10 cellular contexts compared by ENCODE assay signal in genomic region chr1:215631489-215631888, GRCh38.
A peak's percentile ranks its signal among the peaks of the same experiment; 100 is the strongest.
DNase-seq lines count a peak whose midpoint lies in the region; ATAC-seq and TF ChIP-seq lines count a peak whose summit lies in the region.
"Had no signal": no experiment of that assay in that cellular context is flagged by ENCODE, and none has a peak within 500 bp of the region (broad histone marks: within the 10 kb centered on the region; RNA-seq: fewer than 3 reads in every experiment).

No MANE protein-coding gene starts in this region.

- no peak overlapping the region for H4K8ac ChIP-seq in trophoblast cell (ENCODE audit: low read depth, low read length)

- peaks cover 2% of the 10 kb centered on the region for H3K4me1 Mint-ChIP-seq in neural progenitor cell

- no peak overlapping the region for H3K27ac ChIP-seq in neural progenitor cell
- H3K27ac ChIP-seq in prostate gland, result no peak overlapping the region
- no peak overlapping the region for H3K27ac ChIP-seq in trophoblast cell (ENCODE audit: low read depth, low read length)
- H3K27ac ChIP-seq: tibial nerve had no signal

- no peaks in the 10 kb centered on the region for H3K27me3 Mint-ChIP-seq in neural progenitor cell (ENCODE audit: insufficient read depth, low read depth)

- H3K4me2 ChIP-seq in neural progenitor cell (no peak overlapping the region), trophoblast cell (ENCODE audit: low read length) (no peak overlapping the region)

- TF ChIP-seq CTCF in HFF-Myc (IDR thresholded peaks at IDR 0.05; ENCODE audit: low read depth, low read length, missing control alignments) (no peak), astrocyte of the spinal cord (IDR thresholded peaks at IDR 0.05; ENCODE audit: low read depth, low read length) (no peak), neural progenitor cell (IDR thresholded peaks at IDR 0.05) (no peak), prostate gland (IDR thresholded peaks at IDR 0.05) (no peak)

- no peak overlapping the region for H2BK120ac ChIP-seq in trophoblast cell (ENCODE audit: insufficient read depth, low read length, poor library complexity)

- H3K27ac Mint-ChIP-seq in neural progenitor cell, result no peak overlapping the region

- TF ChIP-seq POLR2A in prostate gland (IDR thresholded peaks at IDR 0.05), result no peak

- no peak overlapping the region for H3K4me3 Mint-ChIP-seq in neural progenitor cell

- H2BK12ac ChIP-seq in trophoblast cell (ENCODE audit: low read length), result no peak overlapping the region

- no peaks in the 10 kb centered on the region for H3K9me3 Mint-ChIP-seq in neural progenitor cell

- H3K79me2 ChIP-seq in neural progenitor cell (ENCODE audit: low read depth) (no peaks in the 10 kb centered on the region), trophoblast cell (ENCODE audit: control insufficient read depth, insufficient read depth, low read length, poor library complexity) (no peaks in the 10 kb centered on the region)

- no peak overlapping the region for H2BK5ac ChIP-seq in trophoblast cell (ENCODE audit: low read depth, low read length, poor library complexity)

- H2AFZ ChIP-seq in neural progenitor cell (replicated peaks) (no peak overlapping the region), trophoblast cell (ENCODE audit: insufficient read depth, low read length, poor library complexity) (no peak overlapping the region)

- H3K36me3 Mint-ChIP-seq in neural progenitor cell, result no peaks in the 10 kb centered on the region

- H4K91ac ChIP-seq in trophoblast cell (ENCODE audit: low read depth, low read length), result no peak overlapping the region

- in situ Hi-C loops in astrocyte of the spinal cord (cut with HindIII; ENCODE audit: low sequenced_read_pairs), result no loop called here

- no peak overlapping the region for H4K12ac ChIP-seq in trophoblast cell (ENCODE audit: low read depth, low read length)

- no peaks in the 10 kb centered on the region for H3K9me3 ChIP-seq in neural progenitor cell (ENCODE audit: low read depth)
- no peaks in the 10 kb centered on the region for H3K9me3 ChIP-seq in prostate gland
- no peaks in the 10 kb centered on the region for H3K9me3 ChIP-seq in trophoblast cell (ENCODE audit: insufficient read depth, low read depth, low read length)
- H3K9me3 ChIP-seq: tibial nerve had no signal

- DNase-seq in HFF-Myc (ENCODE audit: extremely low read depth, low read depth) (peak; percentile 10), NCI-H2196 treated with DMSO at 0.1 percent for 48 hours (lab: John Stamatoyannopoulos, UW; ENCODE audit: unreplicated experiment) (peak; percentile 54), astrocyte of the spinal cord (ENCODE audit: low read depth, low spot score) (peak; percentile 51), neural progenitor cell (ENCODE audit: low spot score) (peak; percentile 12), prostate gland (ENCODE audit: low spot score) (no peak), NCI-H2029 (lab: John Stamatoyannopoulos, UW) (no peak), trophoblast cell (no peak)
- DNase-seq: effector CD8-positive, alpha-beta T cell had no signal

- no peaks in the 10 kb centered on the region for H3K79me1 ChIP-seq in trophoblast cell (ENCODE audit: low read length)

- no peaks in the 10 kb centered on the region for H3K27me3 ChIP-seq in neural progenitor cell
- H3K27me3 ChIP-seq in prostate gland (replicated peaks; ENCODE audit: insufficient read depth), result no peaks in the 10 kb centered on the region
- H3K27me3 ChIP-seq in trophoblast cell (ENCODE audit: insufficient read depth, low read length), result no peaks in the 10 kb centered on the region
- H3K27me3 ChIP-seq: tibial nerve had no signal

- no peak overlapping the region for H2AK5ac ChIP-seq in trophoblast cell (ENCODE audit: low read length)

- intact Hi-C loops in prostate gland (cut with DNase I), result loop anchor here (10.0 kb wide), 1 partner anchor 67 kb away; the partner anchor contains the start of gene KCTD3

- H3K4me3 ChIP-seq in HFF-Myc (replicated peaks; ENCODE audit: low read depth, low read length) (no peak overlapping the region), astrocyte of the spinal cord (ENCODE audit: low read depth, low read length) (no peak overlapping the region), neural progenitor cell (no peak overlapping the region), prostate gland (no peak overlapping the region), trophoblast cell (ENCODE audit: low read depth, low read length) (no peak overlapping the region)
- H3K4me3 ChIP-seq: tibial nerve had no signal

- H3K23ac ChIP-seq in trophoblast cell (ENCODE audit: low read length), result no peak overlapping the region

- H3K9ac ChIP-seq in neural progenitor cell, result no peak overlapping the region
- no peak overlapping the region for H3K9ac ChIP-seq in trophoblast cell (ENCODE audit: low read length)

- WGBS in prostate gland, result 24% methylated on average over 3 of the region's 3 CpGs
- no CpG with 5 or more reads among the region's 3 CpGs for WGBS in trophoblast cell (ENCODE audit: extremely low coverage, insufficient coverage, insufficient read length)

- no peak overlapping the region for H3K4ac ChIP-seq in trophoblast cell (ENCODE audit: low read depth, low read length)

- ATAC-seq in GM19035 (IDR thresholded peaks at IDR 0.05; ENCODE audit: unreplicated experiment), result no peak

- no peaks in the 10 kb centered on the region for H3F3A ChIP-seq in neural progenitor cell (ENCODE audit: low read depth)

- H3K14ac ChIP-seq in trophoblast cell (ENCODE audit: low read length), result no peak overlapping the region

- no peaks in the 10 kb centered on the region for H3K36me3 ChIP-seq in neural progenitor cell
- no peaks in the 10 kb centered on the region for H3K36me3 ChIP-seq in prostate gland
- H3K36me3 ChIP-seq in trophoblast cell (ENCODE audit: control insufficient read depth in 1 of 2, insufficient read depth in 2 of 2, low read length in 2 of 2), result no peaks in the 10 kb centered on the region
- H3K36me3 ChIP-seq: tibial nerve had no signal

- no peak overlapping the region for H3K18ac ChIP-seq in trophoblast cell (ENCODE audit: low read length)

- no peaks in the 10 kb centered on the region for H4K20me1 ChIP-seq in neural progenitor cell (ENCODE audit: low read depth)

- H3K4me1 ChIP-seq in neural progenitor cell (peaks cover 9% of the 10 kb centered on the region), prostate gland (replicated peaks) (no peaks in the 10 kb centered on the region), trophoblast cell (ENCODE audit: control insufficient read depth in 1 of 2, insufficient read depth in 2 of 2, low read length in 2 of 2) (no peaks in the 10 kb centered on the region)

Comparison
In these comparisons a context has a peak if more than half of its experiments do, and no peak if none do; other contexts are left out.
1. DNase-seq: peak in HFF-Myc (single experiment), NCI-H2196 treated with DMSO at 0.1 percent for 48 hours (single experiment), astrocyte of the spinal cord (single experiment) and neural progenitor cell (single experiment); none in prostate gland (single experiment), NCI-H2029 (single experiment) and trophoblast cell (0 of 2).